Comparison of ENCODE assay signal across 1 cellular context in the genomic region with DNA sequence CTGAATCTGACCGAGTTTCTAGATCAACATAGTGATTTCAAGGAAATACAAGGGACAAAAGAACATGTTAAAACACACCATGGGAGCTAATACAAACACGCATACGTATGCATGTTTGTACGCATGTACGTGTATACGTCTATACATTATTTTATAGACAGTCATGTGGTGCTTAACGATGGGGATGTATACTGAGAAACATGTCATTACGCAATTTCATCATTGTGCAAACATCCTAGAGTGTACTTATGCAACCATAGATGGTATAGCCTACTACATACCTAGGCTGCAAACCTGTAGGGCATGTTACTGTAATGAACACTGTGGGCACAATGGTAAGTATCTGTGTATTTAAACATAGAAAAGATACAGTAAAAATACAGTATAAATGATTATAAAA.
A peak's percentile ranks its signal among the peaks of the same experiment; 100 is the strongest.
TF ChIP-seq lines count a peak whose summit lies in the region.

No MANE protein-coding gene starts in this region.

TF ChIP-seq in A549, 52 proteins besides CTCF, POLR2A, EP300 and RAD21 (continued from another document):
- TF ChIP-seq E2F6 (IDR thresholded peaks at IDR 0.05; ENCODE audit: borderline replicate concordance, low read depth) (no peak), FOXS1 (CRISPR knock-in tag; IDR thresholded peaks at IDR 0.05) (no peak), ELK1 (IDR thresholded peaks at IDR 0.05; ENCODE audit: low read depth, low read length) (no peak), CEBPB (IDR thresholded peaks at IDR 0.05) (peak; percentile 62 to 79; a peak in 2 of 4 replicates)
